30 cellular contexts compared by ENCODE assay signal in the genomic region with DNA sequence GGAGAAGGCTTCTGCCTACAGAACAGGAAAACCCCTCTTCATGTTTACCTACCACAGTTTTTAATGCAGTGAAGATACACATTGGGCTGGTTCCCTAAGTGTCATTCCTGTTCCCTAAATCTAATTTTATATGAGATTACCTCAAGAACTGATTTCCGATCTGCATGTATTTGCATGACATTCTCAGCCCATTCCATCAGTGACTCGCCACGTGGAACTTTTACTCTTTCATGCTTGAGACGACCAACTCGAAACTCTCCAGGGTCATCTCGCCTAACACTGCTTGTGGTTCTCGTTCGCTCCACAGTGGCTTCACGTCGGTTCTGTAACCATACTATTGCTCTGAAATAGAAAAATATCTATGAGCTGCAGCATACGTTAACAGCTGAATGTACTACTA.
"Had no signal": no experiment of that assay in that cellular context is flagged by ENCODE, and none has a peak within 500 bp of the region (broad histone marks: within the 10 kb centered on the region; RNA-seq: fewer than 3 reads in every experiment).

No MANE protein-coding gene starts in this region.

- H3K4me1 Mint-ChIP-seq: activated naive CD8-positive, alpha-beta T cell treated with anti-CD3 and anti-CD28 coated beads, Interleukin-2, amount 10 ng/mL, durations not matched to agents 7 days and 5 days; central memory CD8-positive, alpha-beta T cell had no signal

- H3K27me3 Mint-ChIP-seq: activated CD8-positive, alpha-beta T cell treated with anti-CD3 and anti-CD28 coated beads for 36 hours; activated naive CD4-positive, alpha-beta T cell treated with anti-CD3 and anti-CD28 coated beads, Interleukin-2, amount 50 U/mL, for 24 hours; activated naive CD8-positive, alpha-beta T cell treated with anti-CD3 and anti-CD28 coated beads, Interleukin-2, amount 10 ng/mL, durations not matched to agents 7 days and 5 days; central memory CD8-positive, alpha-beta T cell had no signal

- H3K27ac Mint-ChIP-seq: activated CD8-positive, alpha-beta T cell treated with anti-CD3 and anti-CD28 coated beads for 36 hours; activated naive CD8-positive, alpha-beta T cell treated with anti-CD3 and anti-CD28 coated beads, Interleukin-2, amount 10 ng/mL, durations not matched to agents 7 days and 5 days; activated T-helper 2 cell treated with anti-CD3 and anti-CD28 coated beads, Interferon-gamma antibody, Interleukin-2, Interleukin-4, amounts not matched to agents 10 μg/mL and 5 μg/mL and 100 μg/mL, durations not matched to agents 14 hours and 24 hours and 36 hours; T-helper 1 cell treated with Interleukin-12 subunit alpha and Interleukin-12 subunit beta and Interleukin-4 antibody, amounts not matched to agents 30 μg/mL and 1 μg/mL, for 36 hours; T-helper 2 cell treated with Interferon-gamma antibody and Interleukin-4, amounts not matched to agents 5 μg/mL and 100 μg/mL, for 36 hours had no signal

- H3K9me3 ChIP-seq: ascending aorta, Peyer's patch, SJSA1, SK-N-SH had no signal

- H3K27ac ChIP-seq: ascending aorta, cardiac muscle cell, KMS-11, Peyer's patch, SJSA1 had no signal

- H3K4me1 ChIP-seq: ascending aorta, Peyer's patch, SJSA1 had no signal

- H3K27me3 ChIP-seq: ascending aorta, cardiac muscle cell, Peyer's patch, SJSA1 had no signal

- H3K4me3 ChIP-seq: ascending aorta, cardiac muscle cell, Peyer's patch, SJSA1 had no signal

- H3K4me3 Mint-ChIP-seq: activated CD8-positive, alpha-beta T cell treated with anti-CD3 and anti-CD28 coated beads for 36 hours; activated naive CD4-positive, alpha-beta T cell treated with anti-CD3 and anti-CD28 coated beads, Interleukin-2, amount 50 U/mL, for 24 hours; activated naive CD8-positive, alpha-beta T cell treated with anti-CD3 and anti-CD28 coated beads, Interleukin-2, amount 10 ng/mL, durations not matched to agents 7 days and 5 days; activated T-cell treated with anti-CD3 and anti-CD28 coated beads, Interleukin-2, amount 50 U/mL, for 4 hours; central memory CD8-positive, alpha-beta T cell; T-helper 1 cell treated with Interleukin-12 subunit alpha and Interleukin-12 subunit beta and Interleukin-4 antibody, amounts not matched to agents 30 μg/mL and 1 μg/mL, for 36 hours; T-helper 2 cell treated with Interferon-gamma antibody and Interleukin-4, amounts not matched to agents 5 μg/mL and 100 μg/mL, for 36 hours had no signal

- DNase-seq: activated CD4-positive, alpha-beta T cell treated with anti-CD3 and anti-CD28 coated beads for 1 hour; activated CD4-positive, alpha-beta T cell treated with anti-CD3 and anti-CD28 coated beads for 48 hours; activated CD4-positive, CD25-positive, alpha-beta regulatory T cell; activated CD8-positive, alpha-beta T cell treated with anti-CD3 and anti-CD28 coated beads for 36 hours; activated gamma-delta T cell; activated naive CD4-positive, alpha-beta T cell treated with Interleukin-2 at 50 U/mL for 16 hours; activated naive CD8-positive, alpha-beta T cell treated with anti-CD3 and anti-CD28 coated beads, Interleukin-2, amount 10 ng/mL, durations not matched to agents 7 days and 5 days; activated T-cell treated with anti-CD3 and anti-CD28 coated beads, Interleukin-2, amount 50 U/mL, for 4 hours; amygdala; NCI-H1105; NCI-H1417 treated with DMSO at 0.1 percent for 48 hours; NCI-H187 treated with DMSO at 0.1 percent for 48 hours; NCI-H2081; NCI-H226; NCI-H446 treated with DMSO at 0.1 percent for 48 hours; NCI-H524; PC-3; Peyer's patch; RPMI8226; SHP77 treated with DMSO at 0.1 percent for 48 hours; SK-N-SH had no signal

- H3K9ac ChIP-seq: KMS-11, SK-N-SH had no signal

- ATAC-seq: activated CD8-positive, alpha-beta T cell treated with anti-CD3 and anti-CD28 coated beads for 36 hours; activated T-cell treated with anti-CD3 and anti-CD28 coated beads, Interleukin-2, amount 50 U/mL, for 4 hours; PC-3 had no signal

- H3K4me2 ChIP-seq: KMS-11, SK-N-SH had no signal

- H3K9me3 Mint-ChIP-seq: activated CD8-positive, alpha-beta T cell treated with anti-CD3 and anti-CD28 coated beads for 36 hours; activated naive CD4-positive, alpha-beta T cell treated with anti-CD3 and anti-CD28 coated beads, Interleukin-2, amount 50 U/mL, for 24 hours; activated naive CD8-positive, alpha-beta T cell treated with anti-CD3 and anti-CD28 coated beads, Interleukin-2, amount 10 ng/mL, durations not matched to agents 7 days and 5 days; activated T-cell treated with anti-CD3 and anti-CD28 coated beads, Interleukin-2, amount 50 U/mL, for 4 hours; activated T-helper 2 cell treated with anti-CD3 and anti-CD28 coated beads, Interferon-gamma antibody, Interleukin-2, Interleukin-4, amounts not matched to agents 10 μg/mL and 5 μg/mL and 100 μg/mL, durations not matched to agents 14 hours and 24 hours and 36 hours; central memory CD8-positive, alpha-beta T cell; T-helper 1 cell treated with Interleukin-12 subunit alpha and Interleukin-12 subunit beta and Interleukin-4 antibody, amounts not matched to agents 30 μg/mL and 1 μg/mL, for 36 hours; T-helper 2 cell treated with Interferon-gamma antibody and Interleukin-4, amounts not matched to agents 5 μg/mL and 100 μg/mL, for 36 hours had no signal
